ENCODE assay signal across 14 cellular contexts in the genomic region with DNA sequence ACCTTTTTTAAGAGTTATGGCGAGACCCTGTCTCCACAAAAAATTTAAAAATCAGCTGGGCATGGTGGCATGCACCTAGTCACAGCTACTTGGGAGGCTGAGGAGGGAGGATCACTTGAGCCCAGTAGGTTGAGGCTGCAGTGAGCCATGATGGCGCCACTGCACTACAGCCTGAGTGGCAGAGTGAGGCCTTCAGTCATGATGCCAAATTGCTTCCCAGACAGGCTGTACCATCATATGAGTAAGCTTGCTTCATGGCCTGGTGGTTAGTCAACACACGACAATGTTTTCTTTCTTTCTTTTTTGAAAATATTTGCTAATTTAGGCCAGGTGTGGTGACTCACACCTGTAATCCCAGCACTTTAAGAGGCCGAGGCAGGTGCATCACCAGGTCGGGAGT.
"Had no signal": no experiment of that assay in that cellular context is flagged by ENCODE, and none has a peak within 500 bp of the region (broad histone marks: within the 10 kb centered on the region; RNA-seq: fewer than 3 reads in every experiment).

No MANE protein-coding gene starts in this region.

- H3K4me3 ChIP-seq: hepatocyte, stomach, testis had no signal

- H3K27me3 ChIP-seq: hepatocyte, stomach, testis had no signal

- ATAC-seq: activated T-cell treated with anti-CD3 and anti-CD28 coated beads, Interleukin-2, amount 50 U/mL, for 4 hours; left ventricle myocardium superior; natural killer cell treated with Interleukin-12 subunit alpha and Interleukin-12 subunit beta and Interleukin-15 and Interleukin-18, amount 100 ng/mL, for 72 hours had no signal

- H3K27ac ChIP-seq: hepatocyte, stomach, testis, VCaP had no signal

- DNase-seq: activated CD4-positive, alpha-beta memory T cell treated with anti-CD3 and anti-CD28 coated beads, Interleukin-2, amount 10 ng/mL, durations not matched to agents 7 days and 5 days; activated gamma-delta T cell; activated naive CD8-positive, alpha-beta T cell treated with anti-CD3 and anti-CD28 coated beads for 36 hours; activated T-cell treated with anti-CD3 and anti-CD28 coated beads, Interleukin-2, amount 50 U/mL, for 4 hours; erythroblast; left ventricle myocardium superior; stimulated activated CD4-positive, alpha-beta T cell treated with anti-CD3 and anti-CD28 coated beads, Interleukin-12 subunit alpha, Interleukin-12 subunit beta, amount 100 ng/mL, for 4 hours; stimulated activated CD4-positive, alpha-beta T cell treated with anti-CD3 and anti-CD28 coated beads, Interleukin-2, amount 100 ng/mL, for 24 hours; stomach; T-helper 1 cell; testis had no signal

- H3K9me3 ChIP-seq: stomach, testis had no signal
